Comparison of ENCODE assay signal across 12 cellular contexts in genomic region chr3:61650276-61650675, GRCh38.
DNase-seq lines count a peak whose midpoint lies in the region; ATAC-seq, FAIRE-seq and TF ChIP-seq lines count a peak whose summit lies in the region.
"Had no signal": no experiment of that assay in that cellular context is flagged by ENCODE, and none has a peak within 500 bp of the region (broad histone marks: within the 10 kb centered on the region; RNA-seq: fewer than 3 reads in every experiment).

No MANE protein-coding gene starts in this region.

- H3K27ac ChIP-seq in lung (ENCODE audit: low read depth in 1 of 2, low read length in 1 of 2) (no peak overlapping the region), endodermal cell (ENCODE audit: low read depth, low read length) (no peak overlapping the region)

- H3K36me3 ChIP-seq in lung (ENCODE audit: control insufficient read depth in 2 of 2, insufficient read depth in 2 of 2, low read length in 2 of 2) = no peaks in the 10 kb centered on the region
- H3K36me3 ChIP-seq in endodermal cell (ENCODE audit: control insufficient read depth, insufficient read depth, low read length) = peaks cover 2% of the 10 kb centered on the region

- H3K4me1 ChIP-seq in lung (ENCODE audit: control insufficient read depth in 2 of 2, insufficient read depth in 2 of 2, low read length in 2 of 2) (peaks cover 7 to 9% of the 10 kb centered on the region in 2 donors), endodermal cell (ENCODE audit: control insufficient read depth, insufficient read depth, low read length) (no peaks in the 10 kb centered on the region)

- H3K27ac Mint-ChIP-seq in endodermal cell (no peak overlapping the region), osteocyte (ENCODE audit: unreplicated experiment) (no peak overlapping the region)
- H3K27ac Mint-ChIP-seq: activated CD4-positive, alpha-beta T cell treated with anti-CD3 and anti-CD28 coated beads for 36 hours had no signal

- H3K9me3 Mint-ChIP-seq in endodermal cell = peaks cover 20% of the 10 kb centered on the region
- H3K9me3 Mint-ChIP-seq in osteocyte (ENCODE audit: unreplicated experiment) = peaks cover under 1% of the 10 kb centered on the region

- H3K4me3 Mint-ChIP-seq in endodermal cell = no peak overlapping the region
- no peak overlapping the region for H3K4me3 Mint-ChIP-seq in osteocyte (ENCODE audit: unreplicated experiment)
- H3K4me3 Mint-ChIP-seq: activated CD4-positive, alpha-beta T cell treated with anti-CD3 and anti-CD28 coated beads for 36 hours had no signal

- H3K36me3 Mint-ChIP-seq in endodermal cell (ENCODE audit: low read depth) (peaks cover 28% of the 10 kb centered on the region), osteocyte (ENCODE audit: unreplicated experiment) (peaks cover 3% of the 10 kb centered on the region)

- H3K4me1 Mint-ChIP-seq in endodermal cell (peaks cover 9% of the 10 kb centered on the region), osteocyte (ENCODE audit: unreplicated experiment) (peaks cover 3% of the 10 kb centered on the region)
- H3K4me1 Mint-ChIP-seq: activated CD4-positive, alpha-beta T cell treated with anti-CD3 and anti-CD28 coated beads for 36 hours had no signal

- H3K27me3 Mint-ChIP-seq in endodermal cell (ENCODE audit: insufficient read depth) (no peaks in the 10 kb centered on the region), osteocyte (ENCODE audit: unreplicated experiment) (peaks cover 36% of the 10 kb centered on the region)

- TF ChIP-seq CTCF in lung (IDR thresholded peaks at IDR 0.05; ENCODE audit: control extremely low read depth, extremely low read depth) (no peak), endodermal cell (conservative IDR thresholded peaks at IDR 0.05) (no peak), osteocyte (IDR thresholded peaks at IDR 0.05) (no peak)

- FAIRE-seq in HTR-8/SVneo (lab: Jason Lieb, UNC) = no peak

- H3K9me3 ChIP-seq in lung (ENCODE audit: control insufficient read depth in 2 of 2, insufficient read depth in 1 of 2, low read length in 1 of 2) (no peaks in the 10 kb centered on the region), endodermal cell (ENCODE audit: control insufficient read depth, low read length) (peaks cover 21% of the 10 kb centered on the region)

- WGBS in lung, 2 donors = 55 to 78% methylated on average over 7 of the region's 7 CpGs
- 93 to 97% methylated on average over 6 to 7 of the region's 7 CpGs for WGBS in endodermal cell (ENCODE audit: insufficient coverage in 1 of 2, insufficient read length in 1 of 2), 2 experiments

- H3K4me3 ChIP-seq in lung = no peak overlapping the region
- no peak overlapping the region for H3K4me3 ChIP-seq in endodermal cell (ENCODE audit: low read length)

- DNase-seq in LoVo (ENCODE audit: low spot score) (peak; percentile 68), dermis blood vessel endothelial cell (peak; percentile 27), lung (ENCODE audit: low spot score) (peak; percentile 34), ureter (ENCODE audit: low spot score) (peak; percentile 77), endodermal cell (no peak), osteocyte (ENCODE audit: extremely low spot score, unreplicated experiment) (no peak), HTR-8/SVneo (ENCODE audit: insufficient read length, low spot score) (no peak)
- DNase-seq: activated CD4-positive, alpha-beta T cell treated with anti-CD3 and anti-CD28 coated beads for 36 hours; activated naive CD4-positive, alpha-beta T cell treated with Interleukin-2 at 50 U/mL for 16 hours; effector memory CD4-positive, alpha-beta T cell; H7 had no signal

- no peaks in the 10 kb centered on the region for H3K27me3 ChIP-seq in lung (ENCODE audit: control insufficient read depth, insufficient read depth)
- no peaks in the 10 kb centered on the region for H3K27me3 ChIP-seq in endodermal cell (ENCODE audit: control insufficient read depth, insufficient read depth, low read length, poor library complexity, severe bottlenecking)

- no peak overlapping the region for H3K9ac ChIP-seq in endodermal cell (ENCODE audit: extremely low read depth, low read length, poor library complexity, severe bottlenecking)

- ATAC-seq in lung (ENCODE audit: insufficient read depth, low FRiP score) (no peak), HG02852 (IDR thresholded peaks at IDR 0.05; ENCODE audit: unreplicated experiment) (no peak)
- ATAC-seq: activated CD4-positive, alpha-beta T cell treated with anti-CD3 and anti-CD28 coated beads for 36 hours had no signal

Comparison
In these comparisons a context has a peak if more than half of its experiments do, and no peak if none do; other contexts are left out.
1. DNase-seq: peak in LoVo (single experiment), dermis blood vessel endothelial cell (single experiment), lung (single experiment) and ureter (single experiment); none in endodermal cell (single experiment), osteocyte (single experiment) and HTR-8/SVneo (single experiment).